In the genomic region with DNA sequence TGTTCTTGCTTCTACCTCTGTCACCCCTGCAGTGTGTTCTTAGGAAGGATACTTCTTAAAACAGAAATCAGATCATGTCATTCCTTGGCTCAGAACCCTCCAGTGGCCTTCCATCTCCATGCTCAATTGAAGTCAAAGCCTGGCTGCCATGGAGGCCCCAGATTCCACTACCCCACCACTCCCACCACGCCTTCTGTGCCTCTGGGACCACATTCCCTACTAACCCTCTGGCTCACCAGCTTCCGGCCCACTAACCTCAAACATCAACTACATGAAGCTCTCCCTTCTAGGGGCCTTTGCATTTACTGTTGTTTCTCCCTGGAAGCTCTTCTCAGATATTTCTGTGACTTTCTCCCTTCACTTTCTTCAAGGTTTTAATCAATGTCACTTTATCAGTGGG, we compare ENCODE assay signal across 1 cellular context.
TF ChIP-seq lines count a peak whose summit lies in the region.

No MANE protein-coding gene starts in this region.

TF ChIP-seq in HCT116, 20 proteins besides CTCF, POLR2A, EP300 and RAD21:
- TF ChIP-seq SP1 (IDR thresholded peaks at IDR 0.05; ENCODE audit: low read depth) (no peak), EZH2phosphoT487 (IDR thresholded peaks at IDR 0.05; ENCODE audit: borderline replicate concordance) (no peak), EGR1 (IDR thresholded peaks at IDR 0.05; ENCODE audit: low read depth) (no peak), ZFX (IDR thresholded peaks at IDR 0.05) (no peak), POLR2AphosphoS5 (IDR thresholded peaks at IDR 0.05; ENCODE audit: low read depth, low read length) (no peak), YY1 (IDR thresholded peaks at IDR 0.05; ENCODE audit: extremely low read depth, insufficient replicate concordance, low read depth, low read length) (no peak), JUND (IDR thresholded peaks at IDR 0.05) (no peak), EZH2 (IDR thresholded peaks at IDR 0.05) (no peak), SRF (IDR thresholded peaks at IDR 0.05; ENCODE audit: low read depth) (no peak), CBX3 (IDR thresholded peaks at IDR 0.05; ENCODE audit: low read depth) (no peak), CEBPB (IDR thresholded peaks at IDR 0.05; ENCODE audit: low read depth) (no peak), TCF7L2 (IDR thresholded peaks at IDR 0.05; ENCODE audit: borderline replicate concordance, extremely low read depth, insufficient read depth, insufficient read length) (no peak), ELF1 (IDR thresholded peaks at IDR 0.05; ENCODE audit: borderline replicate concordance, low read depth) (no peak)
- TF ChIP-seq, protein P1, sequence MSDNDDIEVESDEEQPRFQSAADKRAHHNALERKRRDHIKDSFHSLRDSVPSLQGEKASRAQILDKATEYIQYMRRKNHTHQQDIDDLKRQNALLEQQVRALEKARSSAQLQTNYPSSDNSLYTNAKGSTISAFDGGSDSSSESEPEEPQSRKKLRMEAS (IDR thresholded peaks at IDR 0.05) = no peak
- TF ChIP-seq, protein P2, sequence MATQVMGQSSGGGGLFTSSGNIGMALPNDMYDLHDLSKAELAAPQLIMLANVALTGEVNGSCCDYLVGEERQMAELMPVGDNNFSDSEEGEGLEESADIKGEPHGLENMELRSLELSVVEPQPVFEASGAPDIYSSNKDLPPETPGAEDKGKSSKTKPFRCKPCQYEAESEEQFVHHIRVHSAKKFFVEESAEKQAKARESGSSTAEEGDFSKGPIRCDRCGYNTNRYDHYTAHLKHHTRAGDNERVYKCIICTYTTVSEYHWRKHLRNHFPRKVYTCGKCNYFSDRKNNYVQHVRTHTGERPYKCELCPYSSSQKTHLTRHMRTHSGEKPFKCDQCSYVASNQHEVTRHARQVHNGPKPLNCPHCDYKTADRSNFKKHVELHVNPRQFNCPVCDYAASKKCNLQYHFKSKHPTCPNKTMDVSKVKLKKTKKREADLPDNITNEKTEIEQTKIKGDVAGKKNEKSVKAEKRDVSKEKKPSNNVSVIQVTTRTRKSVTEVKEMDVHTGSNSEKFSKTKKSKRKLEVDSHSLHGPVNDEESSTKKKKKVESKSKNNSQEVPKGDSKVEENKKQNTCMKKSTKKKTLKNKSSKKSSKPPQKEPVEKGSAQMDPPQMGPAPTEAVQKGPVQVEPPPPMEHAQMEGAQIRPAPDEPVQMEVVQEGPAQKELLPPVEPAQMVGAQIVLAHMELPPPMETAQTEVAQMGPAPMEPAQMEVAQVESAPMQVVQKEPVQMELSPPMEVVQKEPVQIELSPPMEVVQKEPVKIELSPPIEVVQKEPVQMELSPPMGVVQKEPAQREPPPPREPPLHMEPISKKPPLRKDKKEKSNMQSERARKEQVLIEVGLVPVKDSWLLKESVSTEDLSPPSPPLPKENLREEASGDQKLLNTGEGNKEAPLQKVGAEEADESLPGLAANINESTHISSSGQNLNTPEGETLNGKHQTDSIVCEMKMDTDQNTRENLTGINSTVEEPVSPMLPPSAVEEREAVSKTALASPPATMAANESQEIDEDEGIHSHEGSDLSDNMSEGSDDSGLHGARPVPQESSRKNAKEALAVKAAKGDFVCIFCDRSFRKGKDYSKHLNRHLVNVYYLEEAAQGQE (IDR thresholded peaks at IDR 0.05; ENCODE audit: low read depth) = no peak
